In the genomic region with DNA sequence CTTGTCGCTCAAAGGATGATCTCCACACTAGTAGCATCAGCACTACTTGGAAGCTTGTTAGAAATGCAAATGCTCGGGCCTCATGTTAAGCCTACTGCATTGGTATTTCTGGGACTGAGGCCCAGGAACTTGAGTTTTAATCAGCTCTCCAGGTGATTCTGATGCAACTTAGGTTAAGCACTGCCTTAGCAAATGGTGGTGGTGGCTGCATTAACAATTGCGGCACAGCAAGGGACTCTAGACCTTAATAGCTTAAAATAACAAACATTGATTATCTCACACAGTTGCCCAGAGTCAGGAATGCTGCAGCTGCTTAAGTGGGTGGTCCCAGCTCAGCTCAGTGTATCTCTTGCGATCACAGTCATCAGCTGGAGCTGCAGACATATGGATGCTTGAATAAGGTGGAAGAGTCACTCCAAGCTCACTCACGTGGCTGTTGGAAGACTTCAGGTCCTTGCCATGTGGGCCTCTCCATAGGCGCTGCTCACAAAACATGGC, we compare ENCODE assay signal across 22 cellular contexts. TPM values are rescaled to one million over a fixed set of nuclear protein-coding genes. Genes with fewer than 3 reads are reported as not detected.
A peak's percentile ranks its signal among the peaks of the same experiment; 100 is the strongest.
DNase-seq lines count a peak whose midpoint lies in the region; TF ChIP-seq lines count a peak whose summit lies in the region.
"Had no signal": no experiment of that assay in that cellular context is flagged by ENCODE, and none has a peak within 500 bp of the region (broad histone marks: within the 10 kb centered on the region; RNA-seq: fewer than 3 reads in every experiment).

No MANE protein-coding gene starts in this region.

- 13 to 14% methylated on average over 4 to 6 of the region's 6 CpGs for WGBS in endodermal cell (ENCODE audit: insufficient coverage in 1 of 2, insufficient read length in 1 of 2), 2 experiments
- 81% methylated on average over 6 of the region's 6 CpGs for WGBS in prostate gland
- 75% methylated on average over 5 of the region's 6 CpGs for WGBS in suprapubic skin

- CTCF ChIA-PET in AG04450 (lab: Charles Lee), result interaction anchor here (1.1 to 1.2 kb wide), 3 partner anchors 18 to 239 kb away, joined by 3 to 5 read pairs (median 3); no protein-coding TSS in a partner anchor

- TF ChIP-seq POLR2A in prostate gland (IDR thresholded peaks at IDR 0.05), result no peak
- TF ChIP-seq POLR2A in suprapubic skin (IDR thresholded peaks at IDR 0.05), result no peak

- H3K27me3 ChIP-seq in AG04450 (ENCODE audit: control insufficient read depth, insufficient read depth, low read length) (no peaks in the 10 kb centered on the region), endodermal cell (ENCODE audit: control insufficient read depth, insufficient read depth, low read length, poor library complexity, severe bottlenecking) (no peaks in the 10 kb centered on the region), prostate gland (replicated peaks; ENCODE audit: insufficient read depth) (no peaks in the 10 kb centered on the region), MM.1S (replicated peaks; ENCODE audit: insufficient read depth, low read length) (no peaks in the 10 kb centered on the region), suprapubic skin (no peaks in the 10 kb centered on the region)
- H3K27me3 ChIP-seq: sigmoid colon had no signal

- intact Hi-C loops in prostate gland (cut with DNase I), result no loop called here

- H3K9me2 ChIP-seq in MM.1S (replicated peaks; ENCODE audit: insufficient read depth, low read length), result no peaks in the 10 kb centered on the region

- peaks cover 18% of the 10 kb centered on the region for H3K27me3 Mint-ChIP-seq in endodermal cell (ENCODE audit: insufficient read depth)

- no peaks in the 10 kb centered on the region for H4K20me1 ChIP-seq in MM.1S (ENCODE audit: insufficient read depth, low read length)

- H3K4me1 ChIP-seq in endodermal cell (ENCODE audit: control insufficient read depth, insufficient read depth, low read length) (peaks cover 5% of the 10 kb centered on the region), prostate gland (replicated peaks) (no peaks in the 10 kb centered on the region), MM.1S (ENCODE audit: low read length) (no peaks in the 10 kb centered on the region), suprapubic skin (no peaks in the 10 kb centered on the region)
- H3K4me1 ChIP-seq: sigmoid colon had no signal

- TF ChIP-seq EP300 in suprapubic skin (IDR thresholded peaks at IDR 0.05), result no peak

- H3K79me2 ChIP-seq in MM.1S (ENCODE audit: low read length), result no peaks in the 10 kb centered on the region

- peak overlapping the region; percentile 17 for H3K9ac ChIP-seq in endodermal cell (ENCODE audit: extremely low read depth, low read length, poor library complexity, severe bottlenecking)
- no peak overlapping the region for H3K9ac ChIP-seq in MM.1S (ENCODE audit: low read length)

- no peaks in the 10 kb centered on the region for H3F3A ChIP-seq in MM.1S (ENCODE audit: insufficient read depth, low read length)

- POLR2A ChIA-PET in AG04450 (lab: Yijun Ruan, JAX), result interaction anchor here (0.6 to 1.0 kb wide), 2 partner anchors 14 to 228 kb away, joined by 6 to 7 read pairs; no protein-coding TSS in a partner anchor

- H3K27ac Mint-ChIP-seq in endodermal cell, result peak overlapping the region; percentile 86
- H3K27ac Mint-ChIP-seq: activated CD4-positive, alpha-beta memory T cell treated with anti-CD3 and anti-CD28 coated beads for 36 hours; activated naive CD8-positive, alpha-beta T cell; CD4-positive, CD25-positive, alpha-beta regulatory T cell; stimulated activated naive B cell treated with anti-CD40 and anti-IgM and Interleukin-4, amounts not matched to agents 10 μg/mL and 1 μg/mL and 100 μg/mL, for 72 hours; T-helper 1 cell treated with Interleukin-12 subunit alpha and Interleukin-12 subunit beta and Interleukin-4 antibody, amounts not matched to agents 30 μg/mL and 1 μg/mL, for 36 hours had no signal

- H3K9me3 Mint-ChIP-seq in endodermal cell, result peaks cover 27% of the 10 kb centered on the region
- H3K9me3 Mint-ChIP-seq: T-helper 1 cell treated with Interleukin-12 subunit alpha and Interleukin-12 subunit beta and Interleukin-4 antibody, amounts not matched to agents 30 μg/mL and 1 μg/mL, for 36 hours had no signal

- H3K4me2 ChIP-seq in MM.1S (ENCODE audit: low read depth, low read length), result no peak overlapping the region

- H3K36me3 Mint-ChIP-seq in endodermal cell (ENCODE audit: low read depth), result peaks cover 4% of the 10 kb centered on the region
- H3K36me3 Mint-ChIP-seq: activated CD4-positive, alpha-beta memory T cell treated with anti-CD3 and anti-CD28 coated beads for 36 hours; activated naive CD8-positive, alpha-beta T cell; CD4-positive, CD25-positive, alpha-beta regulatory T cell; stimulated activated naive B cell treated with anti-CD40 and anti-IgM and Interleukin-4, amounts not matched to agents 10 μg/mL and 1 μg/mL and 100 μg/mL, for 72 hours had no signal

- H3K27ac ChIP-seq in AG04450 (ENCODE audit: low read depth, low read length), result peak overlapping the region; percentile 33
- H3K27ac ChIP-seq in endodermal cell (ENCODE audit: low read depth, low read length), result peak overlapping the region; percentile 67
- no peak overlapping the region for H3K27ac ChIP-seq in prostate gland
- H3K27ac ChIP-seq in MM.1S (ENCODE audit: low read length), result no peak overlapping the region
- no peak overlapping the region for H3K27ac ChIP-seq in suprapubic skin
- H3K27ac ChIP-seq: esophagus squamous epithelium, sigmoid colon had no signal

- no peak for TF ChIP-seq CTCF in AG04450 (IDR thresholded peaks at IDR 0.05; ENCODE audit: low read depth, low read length)
- TF ChIP-seq CTCF in endodermal cell (conservative IDR thresholded peaks at IDR 0.05), result no peak
- no peak for TF ChIP-seq CTCF in prostate gland (IDR thresholded peaks at IDR 0.05)
- no peak for TF ChIP-seq CTCF in MM.1S (IDR thresholded peaks at IDR 0.05; ENCODE audit: low read length)
- TF ChIP-seq CTCF in suprapubic skin (IDR thresholded peaks at IDR 0.05), result no peak

- H3K9me3 ChIP-seq in AG04450 (ENCODE audit: control insufficient read depth, insufficient read depth, low read length), result no peaks in the 10 kb centered on the region
- peaks cover 30% of the 10 kb centered on the region for H3K9me3 ChIP-seq in endodermal cell (ENCODE audit: control insufficient read depth, low read length)
- no peaks in the 10 kb centered on the region for H3K9me3 ChIP-seq in prostate gland
- no peaks in the 10 kb centered on the region for H3K9me3 ChIP-seq in MM.1S (replicated peaks; ENCODE audit: insufficient read depth, low read length)
- H3K9me3 ChIP-seq in suprapubic skin, result no peaks in the 10 kb centered on the region
- H3K9me3 ChIP-seq: sigmoid colon had no signal

- DNase-seq in AG04450 (ENCODE audit: low read depth, low spot score) (no peak), LHCN-M2 (ENCODE audit: low read depth) (peak; percentile 68), endodermal cell (peak; percentile 94), iPS-NIHi11 (ENCODE audit: low spot score) (peak; percentile 22), prostate gland (ENCODE audit: low spot score) (no peak), MM.1S (no peak), suprapubic skin (ENCODE audit: low spot score in 2 of 2) (no peak)
- DNase-seq in stimulated activated CD4-positive, alpha-beta T cell treated with anti-CD3 and anti-CD28 coated beads, Interleukin-4, amount 100 ng/mL, for 1 hour, result no peak
- DNase-seq: activated CD4-positive, alpha-beta memory T cell treated with anti-CD3 and anti-CD28 coated beads for 36 hours; aorta; CD4-positive, CD25-positive, alpha-beta regulatory T cell; cortex of kidney; esophagus squamous epithelium; NCI-H1105 treated with DMSO at 0.1 percent for 48 hours; NCI-H2029; NCI-H526 treated with DMSO at 0.1 percent for 48 hours; posterior cingulate gyrus; sigmoid colon; stimulated activated naive B cell treated with anti-CD40 and anti-IgM and Interleukin-4, amounts not matched to agents 10 μg/mL and 1 μg/mL and 100 μg/mL, for 72 hours had no signal

- no peak overlapping the region for H3K4me3 Mint-ChIP-seq in endodermal cell
- H3K4me3 Mint-ChIP-seq: activated CD4-positive, alpha-beta memory T cell treated with anti-CD3 and anti-CD28 coated beads for 36 hours; activated naive CD8-positive, alpha-beta T cell; CD4-positive, CD25-positive, alpha-beta regulatory T cell; stimulated activated naive B cell treated with anti-CD40 and anti-IgM and Interleukin-4, amounts not matched to agents 10 μg/mL and 1 μg/mL and 100 μg/mL, for 72 hours; T-helper 1 cell treated with Interleukin-12 subunit alpha and Interleukin-12 subunit beta and Interleukin-4 antibody, amounts not matched to agents 30 μg/mL and 1 μg/mL, for 36 hours had no signal

- H3K4me1 Mint-ChIP-seq in endodermal cell, result peaks cover 22% of the 10 kb centered on the region
- H3K4me1 Mint-ChIP-seq: CD4-positive, CD25-positive, alpha-beta regulatory T cell; stimulated activated naive B cell treated with anti-CD40 and anti-IgM and Interleukin-4, amounts not matched to agents 10 μg/mL and 1 μg/mL and 100 μg/mL, for 72 hours had no signal

- H2AFZ ChIP-seq in MM.1S (ENCODE audit: low read length), result no peak overlapping the region

- H3K4me3 ChIP-seq in AG04450 (ENCODE audit: low read depth, low read length) (no peak overlapping the region), endodermal cell (ENCODE audit: low read length) (peak overlapping the region; percentile 67), prostate gland (no peak overlapping the region), MM.1S (ENCODE audit: low read length) (no peak overlapping the region), suprapubic skin (no peak overlapping the region)
- H3K4me3 ChIP-seq: esophagus squamous epithelium, lung, sigmoid colon had no signal

- H3K36me3 ChIP-seq in endodermal cell (ENCODE audit: control insufficient read depth, insufficient read depth, low read length) (no peaks in the 10 kb centered on the region), prostate gland (no peaks in the 10 kb centered on the region), MM.1S (replicated peaks; ENCODE audit: insufficient read depth, low read length) (no peaks in the 10 kb centered on the region), suprapubic skin (no peaks in the 10 kb centered on the region)
- H3K36me3 ChIP-seq: esophagus squamous epithelium, sigmoid colon had no signal

RNA-seq across cellular contexts. Expression of a gene that starts 25.8 kb away (rescaled TPM):
- polyA plus RNA-seq in AG04450 (2011; rRNA removed), result 6.6 and 11.9 TPM in 2 replicates
- polyA minus RNA-seq in AG04450 (2011; rRNA and poly(A)+ RNA removed), result 3.6 and 4.2 TPM in 2 replicates
- total RNA-seq in LHCN-M2 (2014; rRNA removed) (10.4 and 19.8 TPM in 2 replicates), endodermal cell (1 to 10 TPM; 1.9 to 2.4 TPM), prostate gland (10 to 100 TPM in 1 of 2 donors, 1 to 10 TPM in 1; 3.1 to 14.3 TPM), suprapubic skin (10 to 100 TPM in 1 of 4 donors, 1 to 10 TPM in 3; 2.9 to 10.5 (median 5.0) TPM)
- 3.4 TPM for polyA plus RNA-seq in LHCN-M2 (2012)
- polyA plus RNA-seq in endodermal cell (2013, experiment 1 of 2), result 4.1 TPM
- 4.3 TPM for polyA plus RNA-seq in endodermal cell (2013, experiment 2 of 2)

Comparison
In these comparisons a context has a peak if more than half of its experiments do, and no peak if none do; other contexts are left out.
1. DNase-seq: peak in LHCN-M2 (single experiment), endodermal cell (single experiment) and iPS-NIHi11 (single experiment); none in AG04450 (single experiment), prostate gland (single experiment), stimulated activated CD4-positive, alpha-beta T cell treated with anti-CD3 and anti-CD28 coated beads, Interleukin-4, amount 100 ng/mL, for 1 hour (single experiment), MM.1S (single experiment) and suprapubic skin (0 of 2).
2. H3K27ac ChIP-seq: peak in AG04450 (single experiment) and endodermal cell (single experiment); none in prostate gland (0 of 2), MM.1S (single experiment) and suprapubic skin (single experiment).